ENCODE assay signal across 1 cellular context in the genomic region with DNA sequence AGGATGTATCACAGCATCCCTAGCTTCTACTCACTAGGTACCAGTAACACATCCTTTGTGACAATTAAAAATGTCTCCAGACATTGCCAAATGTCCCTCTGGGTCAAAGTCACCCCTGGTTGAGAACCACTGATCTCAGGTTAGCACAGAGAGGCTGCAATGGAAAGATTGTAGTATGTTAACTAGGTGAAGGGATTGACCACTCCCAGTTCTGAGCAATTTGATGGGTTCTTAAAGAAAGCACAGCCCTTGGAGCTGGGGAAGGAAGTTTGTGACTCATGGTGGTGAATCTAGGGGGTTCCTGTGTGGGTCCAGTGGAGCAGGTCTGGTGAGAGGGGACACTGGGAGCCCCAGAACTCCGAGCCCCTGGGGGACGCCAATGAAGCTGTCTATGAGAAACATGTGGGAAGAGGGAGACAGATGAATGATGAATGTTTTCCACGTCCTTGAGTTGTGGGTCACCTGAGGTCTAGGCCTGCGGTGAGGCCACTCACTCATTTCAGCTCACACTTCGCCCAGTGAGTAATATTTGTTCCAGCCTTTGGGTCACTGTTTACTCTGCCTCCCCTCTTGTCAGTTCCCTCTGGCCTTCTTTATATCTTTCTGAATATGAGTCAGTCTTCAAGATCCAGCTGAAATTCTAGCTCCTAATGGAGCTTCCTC.
TF ChIP-seq lines count a peak whose summit lies in the region.

No MANE protein-coding gene starts in this region.

TF ChIP-seq in HepG2, 621 proteins besides CTCF, POLR2A, EP300 and RAD21 (continued from another document and continues in another):
- TF ChIP-seq, protein P1, sequence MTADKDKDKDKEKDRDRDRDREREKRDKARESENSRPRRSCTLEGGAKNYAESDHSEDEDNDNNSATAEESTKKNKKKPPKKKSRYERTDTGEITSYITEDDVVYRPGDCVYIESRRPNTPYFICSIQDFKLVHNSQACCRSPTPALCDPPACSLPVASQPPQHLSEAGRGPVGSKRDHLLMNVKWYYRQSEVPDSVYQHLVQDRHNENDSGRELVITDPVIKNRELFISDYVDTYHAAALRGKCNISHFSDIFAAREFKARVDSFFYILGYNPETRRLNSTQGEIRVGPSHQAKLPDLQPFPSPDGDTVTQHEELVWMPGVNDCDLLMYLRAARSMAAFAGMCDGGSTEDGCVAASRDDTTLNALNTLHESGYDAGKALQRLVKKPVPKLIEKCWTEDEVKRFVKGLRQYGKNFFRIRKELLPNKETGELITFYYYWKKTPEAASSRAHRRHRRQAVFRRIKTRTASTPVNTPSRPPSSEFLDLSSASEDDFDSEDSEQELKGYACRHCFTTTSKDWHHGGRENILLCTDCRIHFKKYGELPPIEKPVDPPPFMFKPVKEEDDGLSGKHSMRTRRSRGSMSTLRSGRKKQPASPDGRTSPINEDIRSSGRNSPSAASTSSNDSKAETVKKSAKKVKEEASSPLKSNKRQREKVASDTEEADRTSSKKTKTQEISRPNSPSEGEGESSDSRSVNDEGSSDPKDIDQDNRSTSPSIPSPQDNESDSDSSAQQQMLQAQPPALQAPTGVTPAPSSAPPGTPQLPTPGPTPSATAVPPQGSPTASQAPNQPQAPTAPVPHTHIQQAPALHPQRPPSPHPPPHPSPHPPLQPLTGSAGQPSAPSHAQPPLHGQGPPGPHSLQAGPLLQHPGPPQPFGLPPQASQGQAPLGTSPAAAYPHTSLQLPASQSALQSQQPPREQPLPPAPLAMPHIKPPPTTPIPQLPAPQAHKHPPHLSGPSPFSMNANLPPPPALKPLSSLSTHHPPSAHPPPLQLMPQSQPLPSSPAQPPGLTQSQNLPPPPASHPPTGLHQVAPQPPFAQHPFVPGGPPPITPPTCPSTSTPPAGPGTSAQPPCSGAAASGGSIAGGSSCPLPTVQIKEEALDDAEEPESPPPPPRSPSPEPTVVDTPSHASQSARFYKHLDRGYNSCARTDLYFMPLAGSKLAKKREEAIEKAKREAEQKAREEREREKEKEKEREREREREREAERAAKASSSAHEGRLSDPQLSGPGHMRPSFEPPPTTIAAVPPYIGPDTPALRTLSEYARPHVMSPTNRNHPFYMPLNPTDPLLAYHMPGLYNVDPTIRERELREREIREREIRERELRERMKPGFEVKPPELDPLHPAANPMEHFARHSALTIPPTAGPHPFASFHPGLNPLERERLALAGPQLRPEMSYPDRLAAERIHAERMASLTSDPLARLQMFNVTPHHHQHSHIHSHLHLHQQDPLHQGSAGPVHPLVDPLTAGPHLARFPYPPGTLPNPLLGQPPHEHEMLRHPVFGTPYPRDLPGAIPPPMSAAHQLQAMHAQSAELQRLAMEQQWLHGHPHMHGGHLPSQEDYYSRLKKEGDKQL (CRISPR knock-in tag; IDR thresholded peaks at IDR 0.05; ENCODE audit: low read depth): peak; percentile 72; the same call in 1 of the 2 replicates
- TF ChIP-seq HDAC2 (CRISPR knock-in tag; IDR thresholded peaks at IDR 0.05) (peak; percentile 91), YEATS4 (CRISPR knock-in tag; IDR thresholded peaks at IDR 0.05; ENCODE audit: borderline replicate concordance) (no peak), GATA4 (IDR thresholded peaks at IDR 0.05; ENCODE audit: borderline replicate concordance, low read depth) (peak; percentile 77; the same call in 1 of the 2 replicates), ZNF496 (CRISPR knock-in tag; IDR thresholded peaks at IDR 0.05; ENCODE audit: insufficient replicate concordance) (no peak), NCOA1 (CRISPR knock-in tag; IDR thresholded peaks at IDR 0.05) (peak; percentile 63; the same call in 1 of the 2 replicates), RORA (CRISPR knock-in tag; IDR thresholded peaks at IDR 0.05) (no peak), KDM1A (CRISPR knock-in tag; IDR thresholded peaks at IDR 0.05) (no peak), CBX5 (CRISPR knock-in tag; IDR thresholded peaks at IDR 0.05; ENCODE audit: borderline replicate concordance) (peak; percentile 84; the same call in 1 of the 2 replicates), ZNF772 (CRISPR knock-in tag; IDR thresholded peaks at IDR 0.05) (0 out of 2 replicates have a peak, but pooled peaks have one; percentile 63), PLRG1 (conservative IDR thresholded peaks at IDR 0.05) (no peak), ZNF562 (CRISPR knock-in tag; IDR thresholded peaks at IDR 0.05; ENCODE audit: borderline replicate concordance) (no peak), MEF2D (CRISPR knock-in tag; IDR thresholded peaks at IDR 0.05) (peak; percentile 46; the same call in 1 of the 2 replicates), ZNF788 (CRISPR knock-in tag; IDR thresholded peaks at IDR 0.05; ENCODE audit: borderline replicate concordance) (0 out of 2 replicates have a peak, but pooled peaks have one; percentile 25), NBN (conservative IDR thresholded peaks at IDR 0.05) (no peak), ATF7 (IDR thresholded peaks at IDR 0.05) (no peak), ATF7 (CRISPR knock-in tag; IDR thresholded peaks at IDR 0.05) (no peak)
- TF ChIP-seq, protein P2, sequence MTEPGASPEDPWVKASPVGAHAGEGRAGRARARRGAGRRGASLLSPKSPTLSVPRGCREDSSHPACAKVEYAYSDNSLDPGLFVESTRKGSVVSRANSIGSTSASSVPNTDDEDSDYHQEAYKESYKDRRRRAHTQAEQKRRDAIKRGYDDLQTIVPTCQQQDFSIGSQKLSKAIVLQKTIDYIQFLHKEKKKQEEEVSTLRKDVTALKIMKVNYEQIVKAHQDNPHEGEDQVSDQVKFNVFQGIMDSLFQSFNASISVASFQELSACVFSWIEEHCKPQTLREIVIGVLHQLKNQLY (CRISPR knock-in tag; IDR thresholded peaks at IDR 0.05): no peak
- TF ChIP-seq, protein P3, sequence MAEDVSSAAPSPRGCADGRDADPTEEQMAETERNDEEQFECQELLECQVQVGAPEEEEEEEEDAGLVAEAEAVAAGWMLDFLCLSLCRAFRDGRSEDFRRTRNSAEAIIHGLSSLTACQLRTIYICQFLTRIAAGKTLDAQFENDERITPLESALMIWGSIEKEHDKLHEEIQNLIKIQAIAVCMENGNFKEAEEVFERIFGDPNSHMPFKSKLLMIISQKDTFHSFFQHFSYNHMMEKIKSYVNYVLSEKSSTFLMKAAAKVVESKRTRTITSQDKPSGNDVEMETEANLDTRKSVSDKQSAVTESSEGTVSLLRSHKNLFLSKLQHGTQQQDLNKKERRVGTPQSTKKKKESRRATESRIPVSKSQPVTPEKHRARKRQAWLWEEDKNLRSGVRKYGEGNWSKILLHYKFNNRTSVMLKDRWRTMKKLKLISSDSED (CRISPR knock-in tag; IDR thresholded peaks at IDR 0.05): no peak
- TF ChIP-seq, protein P4, sequence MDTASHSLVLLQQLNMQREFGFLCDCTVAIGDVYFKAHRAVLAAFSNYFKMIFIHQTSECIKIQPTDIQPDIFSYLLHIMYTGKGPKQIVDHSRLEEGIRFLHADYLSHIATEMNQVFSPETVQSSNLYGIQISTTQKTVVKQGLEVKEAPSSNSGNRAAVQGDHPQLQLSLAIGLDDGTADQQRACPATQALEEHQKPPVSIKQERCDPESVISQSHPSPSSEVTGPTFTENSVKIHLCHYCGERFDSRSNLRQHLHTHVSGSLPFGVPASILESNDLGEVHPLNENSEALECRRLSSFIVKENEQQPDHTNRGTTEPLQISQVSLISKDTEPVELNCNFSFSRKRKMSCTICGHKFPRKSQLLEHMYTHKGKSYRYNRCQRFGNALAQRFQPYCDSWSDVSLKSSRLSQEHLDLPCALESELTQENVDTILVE (CRISPR knock-in tag; IDR thresholded peaks at IDR 0.05): no peak
- TF ChIP-seq, protein P5, sequence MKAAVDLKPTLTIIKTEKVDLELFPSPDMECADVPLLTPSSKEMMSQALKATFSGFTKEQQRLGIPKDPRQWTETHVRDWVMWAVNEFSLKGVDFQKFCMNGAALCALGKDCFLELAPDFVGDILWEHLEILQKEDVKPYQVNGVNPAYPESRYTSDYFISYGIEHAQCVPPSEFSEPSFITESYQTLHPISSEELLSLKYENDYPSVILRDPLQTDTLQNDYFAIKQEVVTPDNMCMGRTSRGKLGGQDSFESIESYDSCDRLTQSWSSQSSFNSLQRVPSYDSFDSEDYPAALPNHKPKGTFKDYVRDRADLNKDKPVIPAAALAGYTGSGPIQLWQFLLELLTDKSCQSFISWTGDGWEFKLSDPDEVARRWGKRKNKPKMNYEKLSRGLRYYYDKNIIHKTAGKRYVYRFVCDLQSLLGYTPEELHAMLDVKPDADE (CRISPR knock-in tag; IDR thresholded peaks at IDR 0.05): no peak
- TF ChIP-seq, protein P6, sequence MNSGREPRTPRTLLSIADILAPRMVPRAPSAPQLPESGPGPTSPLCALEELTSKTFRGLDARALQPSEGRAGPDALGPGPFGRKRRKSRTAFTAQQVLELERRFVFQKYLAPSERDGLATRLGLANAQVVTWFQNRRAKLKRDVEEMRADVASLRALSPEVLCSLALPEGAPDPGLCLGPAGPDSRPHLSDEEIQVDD (CRISPR knock-in tag; IDR thresholded peaks at IDR 0.05; ENCODE audit: borderline replicate concordance): no peak
- TF ChIP-seq, protein P7, sequence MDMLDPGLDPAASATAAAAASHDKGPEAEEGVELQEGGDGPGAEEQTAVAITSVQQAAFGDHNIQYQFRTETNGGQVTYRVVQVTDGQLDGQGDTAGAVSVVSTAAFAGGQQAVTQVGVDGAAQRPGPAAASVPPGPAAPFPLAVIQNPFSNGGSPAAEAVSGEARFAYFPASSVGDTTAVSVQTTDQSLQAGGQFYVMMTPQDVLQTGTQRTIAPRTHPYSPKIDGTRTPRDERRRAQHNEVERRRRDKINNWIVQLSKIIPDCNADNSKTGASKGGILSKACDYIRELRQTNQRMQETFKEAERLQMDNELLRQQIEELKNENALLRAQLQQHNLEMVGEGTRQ (IDR thresholded peaks at IDR 0.05; ENCODE audit: low read depth, low read length): no peak
- TF ChIP-seq, protein P7 (CRISPR knock-in tag; IDR thresholded peaks at IDR 0.05; ENCODE audit: borderline replicate concordance): no peak
- TF ChIP-seq, protein P8, sequence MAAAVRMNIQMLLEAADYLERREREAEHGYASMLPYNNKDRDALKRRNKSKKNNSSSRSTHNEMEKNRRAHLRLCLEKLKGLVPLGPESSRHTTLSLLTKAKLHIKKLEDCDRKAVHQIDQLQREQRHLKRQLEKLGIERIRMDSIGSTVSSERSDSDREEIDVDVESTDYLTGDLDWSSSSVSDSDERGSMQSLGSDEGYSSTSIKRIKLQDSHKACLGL (CRISPR knock-in tag; IDR thresholded peaks at IDR 0.05): no peak
- TF ChIP-seq, protein P9, sequence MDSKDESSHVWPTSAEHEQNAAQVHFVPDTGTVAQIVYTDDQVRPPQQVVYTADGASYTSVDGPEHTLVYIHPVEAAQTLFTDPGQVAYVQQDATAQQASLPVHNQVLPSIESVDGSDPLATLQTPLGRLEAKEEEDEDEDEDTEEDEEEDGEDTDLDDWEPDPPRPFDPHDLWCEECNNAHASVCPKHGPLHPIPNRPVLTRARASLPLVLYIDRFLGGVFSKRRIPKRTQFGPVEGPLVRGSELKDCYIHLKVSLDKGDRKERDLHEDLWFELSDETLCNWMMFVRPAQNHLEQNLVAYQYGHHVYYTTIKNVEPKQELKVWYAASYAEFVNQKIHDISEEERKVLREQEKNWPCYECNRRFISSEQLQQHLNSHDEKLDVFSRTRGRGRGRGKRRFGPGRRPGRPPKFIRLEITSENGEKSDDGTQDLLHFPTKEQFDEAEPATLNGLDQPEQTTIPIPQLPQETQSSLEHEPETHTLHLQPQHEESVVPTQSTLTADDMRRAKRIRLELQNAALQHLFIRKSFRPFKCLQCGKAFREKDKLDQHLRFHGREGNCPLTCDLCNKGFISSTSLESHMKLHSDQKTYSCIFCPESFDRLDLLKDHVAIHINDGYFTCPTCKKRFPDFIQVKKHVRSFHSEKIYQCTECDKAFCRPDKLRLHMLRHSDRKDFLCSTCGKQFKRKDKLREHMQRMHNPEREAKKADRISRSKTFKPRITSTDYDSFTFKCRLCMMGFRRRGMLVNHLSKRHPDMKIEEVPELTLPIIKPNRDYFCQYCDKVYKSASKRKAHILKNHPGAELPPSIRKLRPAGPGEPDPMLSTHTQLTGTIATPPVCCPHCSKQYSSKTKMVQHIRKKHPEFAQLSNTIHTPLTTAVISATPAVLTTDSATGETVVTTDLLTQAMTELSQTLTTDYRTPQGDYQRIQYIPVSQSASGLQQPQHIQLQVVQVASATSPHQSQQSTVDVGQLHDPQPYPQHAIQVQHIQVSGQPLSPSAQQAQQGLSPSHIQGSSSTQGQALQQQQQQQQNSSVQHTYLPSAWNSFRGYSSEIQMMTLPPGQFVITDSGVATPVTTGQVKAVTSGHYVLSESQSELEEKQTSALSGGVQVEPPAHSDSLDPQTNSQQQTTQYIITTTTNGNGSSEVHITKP (CRISPR knock-in tag; IDR thresholded peaks at IDR 0.05; ENCODE audit: low read depth): peak; percentile 79
- TF ChIP-seq, protein P10, sequence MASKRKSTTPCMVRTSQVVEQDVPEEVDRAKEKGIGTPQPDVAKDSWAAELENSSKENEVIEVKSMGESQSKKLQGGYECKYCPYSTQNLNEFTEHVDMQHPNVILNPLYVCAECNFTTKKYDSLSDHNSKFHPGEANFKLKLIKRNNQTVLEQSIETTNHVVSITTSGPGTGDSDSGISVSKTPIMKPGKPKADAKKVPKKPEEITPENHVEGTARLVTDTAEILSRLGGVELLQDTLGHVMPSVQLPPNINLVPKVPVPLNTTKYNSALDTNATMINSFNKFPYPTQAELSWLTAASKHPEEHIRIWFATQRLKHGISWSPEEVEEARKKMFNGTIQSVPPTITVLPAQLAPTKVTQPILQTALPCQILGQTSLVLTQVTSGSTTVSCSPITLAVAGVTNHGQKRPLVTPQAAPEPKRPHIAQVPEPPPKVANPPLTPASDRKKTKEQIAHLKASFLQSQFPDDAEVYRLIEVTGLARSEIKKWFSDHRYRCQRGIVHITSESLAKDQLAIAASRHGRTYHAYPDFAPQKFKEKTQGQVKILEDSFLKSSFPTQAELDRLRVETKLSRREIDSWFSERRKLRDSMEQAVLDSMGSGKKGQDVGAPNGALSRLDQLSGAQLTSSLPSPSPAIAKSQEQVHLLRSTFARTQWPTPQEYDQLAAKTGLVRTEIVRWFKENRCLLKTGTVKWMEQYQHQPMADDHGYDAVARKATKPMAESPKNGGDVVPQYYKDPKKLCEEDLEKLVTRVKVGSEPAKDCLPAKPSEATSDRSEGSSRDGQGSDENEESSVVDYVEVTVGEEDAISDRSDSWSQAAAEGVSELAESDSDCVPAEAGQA (IDR thresholded peaks at IDR 0.05; ENCODE audit: low read depth): no peak; the same call in 1 of the 2 replicates
- TF ChIP-seq, protein P10 (CRISPR knock-in tag; IDR thresholded peaks at IDR 0.05; ENCODE audit: borderline replicate concordance): no peak
